In genomic region chr10:25063157-25063556, GRCh38 we compare ENCODE assay signal across 20 cellular contexts. TPM values are rescaled to one million over a fixed set of nuclear protein-coding genes. Genes with fewer than 3 reads are reported as not detected.
DNase-seq lines count a peak whose midpoint lies in the region; ATAC-seq, FAIRE-seq and TF ChIP-seq lines count a peak whose summit lies in the region.
"Had no signal": no experiment of that assay in that cellular context is flagged by ENCODE, and none has a peak within 500 bp of the region (broad histone marks: within the 10 kb centered on the region; RNA-seq: fewer than 3 reads in every experiment).

No MANE protein-coding gene starts in this region.

- no peaks in the 10 kb centered on the region for H4K20me1 ChIP-seq in endothelial cell of umbilical vein (replicated peaks; ENCODE audit: control insufficient read depth, extremely low read depth, insufficient read depth, low read length)
- H4K20me1 ChIP-seq in smooth muscle cell (ENCODE audit: low read depth) = no peaks in the 10 kb centered on the region
- no peaks in the 10 kb centered on the region for H4K20me1 ChIP-seq in PC-3 (ENCODE audit: low read length)

- H3K9ac ChIP-seq in endothelial cell of umbilical vein (replicated peaks; ENCODE audit: extremely low read depth, insufficient read depth, low read length) (no peak overlapping the region), smooth muscle cell (ENCODE audit: low read depth) (no peak overlapping the region), PC-3 (ENCODE audit: low read length) (no peak overlapping the region)

- peaks cover 0 to 18% of the 10 kb centered on the region in 2 donors for H3K36me3 Mint-ChIP-seq in activated naive CD4-positive, alpha-beta T cell treated with anti-CD3 and anti-CD28 coated beads, Interleukin-2, amount 50 U/mL, for 72 hours

- TF ChIP-seq POLR2A in endothelial cell of umbilical vein (IDR thresholded peaks at IDR 0.05; ENCODE audit: low read depth, low read length) = no peak

- POLR2A ChIA-PET in RWPE1 (lab: Yijun Ruan, JAX; ENCODE audit: low non-redundant PET) (no interaction called here), endothelial cell of umbilical vein (lab: Charles Lee) (no interaction called here), PC-3 (lab: Charles Lee; ENCODE audit: unreplicated experiment) (no interaction called here)

- intact Hi-C loops in endothelial cell of umbilical vein (cut with micrococcal nuclease) = no loop called here
- intact Hi-C loops in PC-3 (cut with micrococcal nuclease) = no loop called here

- dilution Hi-C loops in endothelial cell of umbilical vein (cut with MboI; ENCODE audit: extremely low pct_ligation_motif_present, low sequenced_read_pairs) = no loop called here

- no peaks in the 10 kb centered on the region for H3K9me2 ChIP-seq in PC-3 (replicated peaks; ENCODE audit: low read length)

- H3K36me3 ChIP-seq in endothelial cell of umbilical vein (ENCODE audit: control insufficient read depth in 2 of 2, extremely low read depth in 1 of 2, insufficient read depth in 2 of 2, low read length in 2 of 2) = no peaks in the 10 kb centered on the region
- no peaks in the 10 kb centered on the region for H3K36me3 ChIP-seq in smooth muscle cell (ENCODE audit: low read depth)
- H3K36me3 ChIP-seq in PC-3 (ENCODE audit: low read depth, low read length) = no peaks in the 10 kb centered on the region
- H3K36me3 ChIP-seq: WERI-Rb-1 had no signal

- no peak for DNase-seq in activated naive CD4-positive, alpha-beta T cell treated with anti-CD3 and anti-CD28 coated beads, Interleukin-2, amount 50 U/mL, for 72 hours (ENCODE audit: low spot score in 2 of 2)
- no peak for DNase-seq in activated naive CD4-positive, alpha-beta T cell (lab: John Stamatoyannopoulos, UW)
- no peak for DNase-seq in RWPE1 (ENCODE audit: low spot score)
- DNase-seq in endothelial cell of umbilical vein (ENCODE audit: low read depth, low spot score) = no peak
- no peak for DNase-seq in smooth muscle cell (lab: John Stamatoyannopoulos, UW; ENCODE audit: unreplicated experiment)
- DNase-seq in HuH-7.5 (ENCODE audit: low spot score) = no peak
- DNase-seq in PC-3 = no peak
- DNase-seq in DMS 273 (lab: John Stamatoyannopoulos, UW; ENCODE audit: unreplicated experiment) = no peak
- DNase-seq: activated gamma-delta T cell, amniotic stem cell, H7, NCI-H1092, NCI-H2227 treated with DMSO at 0.1 percent for 48 hours, substantia nigra, WERI-Rb-1 had no signal

- FAIRE-seq in endothelial cell of umbilical vein (lab: Jason Lieb, UNC) = no peak
- FAIRE-seq: GM12891 had no signal

- H3K27me3 ChIP-seq in endothelial cell of umbilical vein (ENCODE audit: control insufficient read depth in 2 of 2, insufficient read depth in 2 of 2, low read length in 2 of 2) (no peaks in the 10 kb centered on the region), smooth muscle cell (ENCODE audit: low read depth) (no peaks in the 10 kb centered on the region), PC-3 (ENCODE audit: low read length) (no peaks in the 10 kb centered on the region)

- TF ChIP-seq CTCF in RWPE1 (conservative IDR thresholded peaks at IDR 0.05; ENCODE audit: low read depth) = no peak
- TF ChIP-seq CTCF in endothelial cell of umbilical vein (IDR thresholded peaks at IDR 0.05; ENCODE audit: extremely low read depth in 1 of 2, insufficient read depth in 1 of 2, low read depth in 1 of 2, low read length in 2 of 2) = no peak
- TF ChIP-seq CTCF in smooth muscle cell (IDR thresholded peaks at IDR 0.05; ENCODE audit: borderline replicate concordance, insufficient read depth, poor library complexity, severe bottlenecking) = no peak
- TF ChIP-seq CTCF in PC-3 (conservative IDR thresholded peaks at IDR 0.05; ENCODE audit: low read depth, low read length) = no peak

- H3K4me3 ChIP-seq in endothelial cell of umbilical vein (replicated peaks in 1 of 3; ENCODE audit: insufficient read depth in 1 of 3, low read depth in 1 of 3, low read length in 3 of 3) = no peak overlapping the region
- no peak overlapping the region for H3K4me3 ChIP-seq in smooth muscle cell
- no peak overlapping the region for H3K4me3 ChIP-seq in PC-3 (ENCODE audit: low read length)
- H3K4me3 ChIP-seq: lung had no signal

- ATAC-seq in activated naive CD4-positive, alpha-beta T cell treated with anti-CD3 and anti-CD28 coated beads, Interleukin-2, amount 50 U/mL, for 72 hours = no peak
- ATAC-seq in PC-3 = no peak

- peak overlapping the region; percentile 4 to 77 for H3K27ac Mint-ChIP-seq in activated naive CD4-positive, alpha-beta T cell treated with anti-CD3 and anti-CD28 coated beads, Interleukin-2, amount 50 U/mL, for 72 hours
- H3K27ac Mint-ChIP-seq: endodermal cell had no signal

- H2AFZ ChIP-seq in endothelial cell of umbilical vein (ENCODE audit: low read depth, low read length) (no peak overlapping the region), smooth muscle cell (ENCODE audit: low read depth) (no peak overlapping the region), PC-3 (ENCODE audit: low read length) (no peak overlapping the region)

- CTCF ChIA-PET in RWPE1 (lab: Yijun Ruan, JAX) (no interaction called here), endothelial cell of umbilical vein (lab: Charles Lee) (interaction anchor here (8.5 kb wide), 1 partner anchor 17 kb away, joined by 46 read pairs; no protein-coding TSS in a partner anchor), PC-3 (lab: Charles Lee) (no interaction called here)

- no peak overlapping the region for H3K4me2 ChIP-seq in endothelial cell of umbilical vein (ENCODE audit: insufficient read depth, low read length)
- H3K4me2 ChIP-seq in smooth muscle cell = no peak overlapping the region
- no peak overlapping the region for H3K4me2 ChIP-seq in PC-3 (ENCODE audit: low read length)

- H3K27ac ChIP-seq in RWPE1 (peak overlapping the region; percentile 96), endothelial cell of umbilical vein (ENCODE audit: insufficient read depth, low read depth, low read length) (peak overlapping the region; percentile 93), smooth muscle cell (ENCODE audit: low read depth) (peak overlapping the region; percentile 96), PC-3 (ENCODE audit: low read length) (no peak overlapping the region)
- H3K27ac ChIP-seq: WERI-Rb-1 had no signal

- H3K9me1 ChIP-seq in endothelial cell of umbilical vein (replicated peaks; ENCODE audit: control insufficient read depth, extremely low read depth, insufficient read depth, low read length) = no peaks in the 10 kb centered on the region

- BruUV-seq in endothelial cell of umbilical vein (replicated peaks; lab: Mats Ljungman, UMichigan) (TSS peak; percentile 10), PC-3 (replicated peaks; lab: Mats Ljungman, UMichigan) (no TSS peak)

- no peaks in the 10 kb centered on the region for H3F3A ChIP-seq in smooth muscle cell (ENCODE audit: low read depth)
- H3F3A ChIP-seq in PC-3 (ENCODE audit: low read length, unreplicated experiment) = no peaks in the 10 kb centered on the region

- WGBS in smooth muscle cell (ENCODE audit: low lambda C conversion rate) = 100% methylated on average over 1 of the region's 1 CpG

- H3K9me3 ChIP-seq in endothelial cell of umbilical vein (replicated peaks; ENCODE audit: control insufficient read depth, insufficient read depth, low read length) (no peaks in the 10 kb centered on the region), smooth muscle cell (replicated peaks; ENCODE audit: low read depth) (no peaks in the 10 kb centered on the region), PC-3 (ENCODE audit: low read length) (no peaks in the 10 kb centered on the region)

- H3K79me2 ChIP-seq in endothelial cell of umbilical vein (ENCODE audit: control insufficient read depth, insufficient read depth, low read length) = no peaks in the 10 kb centered on the region
- H3K79me2 ChIP-seq in smooth muscle cell (ENCODE audit: low read depth) = no peaks in the 10 kb centered on the region
- H3K79me2 ChIP-seq in PC-3 (ENCODE audit: low read length) = no peaks in the 10 kb centered on the region

- H3K4me1 ChIP-seq in endothelial cell of umbilical vein (ENCODE audit: control insufficient read depth, extremely low read depth, insufficient read depth, low read length) (peaks cover 30% of the 10 kb centered on the region), smooth muscle cell (ENCODE audit: low read depth) (no peaks in the 10 kb centered on the region), PC-3 (ENCODE audit: insufficient read depth, low read length) (peaks cover 28% of the 10 kb centered on the region)

- H3K9me3 Mint-ChIP-seq in activated naive CD4-positive, alpha-beta T cell treated with anti-CD3 and anti-CD28 coated beads, Interleukin-2, amount 50 U/mL, for 72 hours = peaks cover 0 to 16% of the 10 kb centered on the region in 2 donors
- H3K9me3 Mint-ChIP-seq: activated CD4-positive, alpha-beta T cell treated with anti-CD3 and anti-CD28 coated beads, Interleukin-2, amount 10 ng/mL, durations not matched to agents 7 days and 5 days; endodermal cell; T-helper 2 cell treated with Interferon-gamma antibody and Interleukin-4, amounts not matched to agents 5 μg/mL and 100 μg/mL, for 36 hours had no signal

RNA-seq across cellular contexts. Expression of gene THNSL1, which starts 46.7 kb away (rescaled TPM):
- 1 to 10 TPM; 3.7 to 6.7 TPM for total RNA-seq in activated naive CD4-positive, alpha-beta T cell treated with anti-CD3 and anti-CD28 coated beads, Interleukin-2, amount 50 U/mL, for 72 hours
- total RNA-seq in endothelial cell of umbilical vein (1.9 and 2.1 TPM in 2 replicates), smooth muscle cell (2.5 and 3.4 TPM in 2 replicates), PC-3 (2014; rRNA removed) (2.7 and 3.2 TPM in 2 replicates)
- polyA plus RNA-seq in endothelial cell of umbilical vein (0.38 and 0.52 TPM in 2 replicates), smooth muscle cell (2.0 and 2.6 TPM in 2 replicates)
- polyA plus RNA-seq in endothelial cell of umbilical vein (2011; cell fraction: cytosol; rRNA removed) = 0.74 and 0.80 TPM in 2 replicates
- polyA plus RNA-seq in endothelial cell of umbilical vein (2011; cell fraction: nucleus; rRNA removed) = 0.52 and 0.58 TPM in 2 replicates
- 2.5 and 2.8 TPM in 2 replicates for polyA plus RNA-seq in endothelial cell of umbilical vein (2012)
- 0.75 and 0.79 TPM in 2 replicates for polyA minus RNA-seq in endothelial cell of umbilical vein
- 0.72 TPM for polyA minus RNA-seq in endothelial cell of umbilical vein (2011; cell fraction: cytosol; rRNA and poly(A)+ RNA removed)
- polyA minus RNA-seq in endothelial cell of umbilical vein (2011; cell fraction: nucleus; rRNA and poly(A)+ RNA removed) = 0.38 TPM in 2 replicates

RNA-seq across cellular contexts. Expression of gene ENKUR, which starts 47.2 kb away (rescaled TPM):
- total RNA-seq in activated naive CD4-positive, alpha-beta T cell treated with anti-CD3 and anti-CD28 coated beads, Interleukin-2, amount 50 U/mL, for 72 hours = under 1 TPM in 1 of 2 donors, not detected in 1; 0.08 TPM
- total RNA-seq in endothelial cell of umbilical vein (0.30 and 0.35 TPM in 2 replicates), smooth muscle cell (0.09 and 0.58 TPM in 2 replicates), PC-3 (2014; rRNA removed) (not detected in 2 replicates)
- polyA plus RNA-seq in endothelial cell of umbilical vein (0.07 and 0.13 TPM in 2 replicates), smooth muscle cell (0.39 TPM in 1 of 2 replicates, not detected in the other)
- 0.04 and 0.06 TPM in 2 replicates for polyA plus RNA-seq in endothelial cell of umbilical vein (2011; cell fraction: cytosol; rRNA removed)
- 0.04 and 0.25 TPM in 2 replicates for polyA plus RNA-seq in endothelial cell of umbilical vein (2011; cell fraction: nucleus; rRNA removed)
- polyA plus RNA-seq in endothelial cell of umbilical vein (2012) = 0.13 and 0.16 TPM in 2 replicates
- 0.21 TPM in 1 of 2 replicates, not detected in the other for polyA minus RNA-seq in endothelial cell of umbilical vein
- polyA minus RNA-seq in endothelial cell of umbilical vein (2011; cell fraction: cytosol; rRNA and poly(A)+ RNA removed) = not detected
- polyA minus RNA-seq in endothelial cell of umbilical vein (2011; cell fraction: nucleus; rRNA and poly(A)+ RNA removed) = 0.14 TPM in 1 of 2 replicates, not detected in the other
- total RNA-seq: activated CD4-positive, alpha-beta T cell treated with anti-CD3 and anti-CD28 coated beads, Interleukin-2, amount 10 ng/mL, durations not matched to agents 7 days and 5 days; endodermal cell; H7 had no signal
